17 cellular contexts compared by ENCODE assay signal in genomic region chrX:130055103-130055502, GRCh38. TPM values are rescaled to one million over a fixed set of nuclear protein-coding genes. Genes with fewer than 3 reads are reported as not detected.
A peak's percentile ranks its signal among the peaks of the same experiment; 100 is the strongest.
DNase-seq lines count a peak whose midpoint lies in the region; ATAC-seq and TF ChIP-seq lines count a peak whose summit lies in the region.
"Had no signal": no experiment of that assay in that cellular context is flagged by ENCODE, and none has a peak within 500 bp of the region (broad histone marks: within the 10 kb centered on the region; RNA-seq: fewer than 3 reads in every experiment).

No MANE protein-coding gene starts in this region.

- TF ChIP-seq POLR2A in gastrocnemius medialis (IDR thresholded peaks at IDR 0.05) (no peak), lower leg skin (IDR thresholded peaks at IDR 0.05) (no peak)

- CTCF ChIA-PET in activated CD8-positive, alpha-beta T cell treated with anti-CD3 and anti-CD28 coated beads, Interleukin-2, amount 10 ng/mL, durations not matched to agents 7 days and 5 days (lab: Charles Lee): no interaction called here
- CTCF ChIA-PET in activated naive CD4-positive, alpha-beta T cell treated with anti-CD3 and anti-CD28 coated beads, Interleukin-2, amount 10 ng/mL, durations not matched to agents 7 days and 5 days (lab: Charles Lee): no interaction called here

- DNase-seq in GM04503 (ENCODE audit: low read depth) (peak; percentile 53), right atrium auricular region (ENCODE audit: low spot score) (peak; percentile 63), gastrocnemius medialis (peak in 1 of 2 donors; percentile 21), lower leg skin (ENCODE audit: low spot score in 2 of 2) (no peak)
- no peak for DNase-seq in activated CD8-positive, alpha-beta T cell treated with anti-CD3 and anti-CD28 coated beads, Interleukin-2, amount 10 ng/mL, durations not matched to agents 7 days and 5 days
- no peak for DNase-seq in activated naive CD4-positive, alpha-beta T cell treated with anti-CD3 and anti-CD28 coated beads, Interleukin-2, amount 10 ng/mL, durations not matched to agents 7 days and 5 days
- DNase-seq: activated CD4-positive, alpha-beta T cell treated with anti-CD3 and anti-CD28 coated beads, Interleukin-2, amount 50 U/mL, for 48 hours; activated gamma-delta T cell treated with Interleukin-2 at 50 U/mL for 16 hours; NCI-H2227 treated with DMSO at 0.1 percent for 48 hours; PC-3; stimulated activated CD4-positive, alpha-beta T cell treated with anti-CD3 and anti-CD28 coated beads, Interleukin-4, amount 100 ng/mL, for 24 hours had no signal

- peaks cover 15% of the 10 kb centered on the region for H3K4me1 Mint-ChIP-seq in brain
- H3K4me1 Mint-ChIP-seq in activated CD8-positive, alpha-beta T cell treated with anti-CD3 and anti-CD28 coated beads, Interleukin-2, amount 10 ng/mL, durations not matched to agents 7 days and 5 days (ENCODE audit: low read depth): no peaks in the 10 kb centered on the region
- H3K4me1 Mint-ChIP-seq in activated naive CD4-positive, alpha-beta T cell treated with anti-CD3 and anti-CD28 coated beads, Interleukin-2, amount 10 ng/mL, durations not matched to agents 7 days and 5 days: no peaks in the 10 kb centered on the region

- ATAC-seq in gastrocnemius medialis: peak; percentile 39 to 63
- no peak for ATAC-seq in activated CD8-positive, alpha-beta T cell treated with anti-CD3 and anti-CD28 coated beads, Interleukin-2, amount 10 ng/mL, durations not matched to agents 7 days and 5 days
- ATAC-seq in GM21737 (IDR thresholded peaks at IDR 0.05; ENCODE audit: unreplicated experiment): no peak
- ATAC-seq: left lobe of liver, PC-3 had no signal

- H3K27ac ChIP-seq in right atrium auricular region (no peak overlapping the region), gastrocnemius medialis (peak overlapping the region in 1 of 4 donors; percentile 31)
- H3K27ac ChIP-seq: prostate gland had no signal

- peaks cover 26% of the 10 kb centered on the region for H3K36me3 Mint-ChIP-seq in brain
- H3K36me3 Mint-ChIP-seq in activated CD8-positive, alpha-beta T cell treated with anti-CD3 and anti-CD28 coated beads, Interleukin-2, amount 10 ng/mL, durations not matched to agents 7 days and 5 days (ENCODE audit: low read depth): peaks cover 11% of the 10 kb centered on the region
- no peaks in the 10 kb centered on the region for H3K36me3 Mint-ChIP-seq in activated naive CD4-positive, alpha-beta T cell treated with anti-CD3 and anti-CD28 coated beads, Interleukin-2, amount 10 ng/mL, durations not matched to agents 7 days and 5 days

- H3K9me3 ChIP-seq in right atrium auricular region: no peaks in the 10 kb centered on the region
- no peaks in the 10 kb centered on the region for H3K9me3 ChIP-seq in gastrocnemius medialis
- H3K9me3 ChIP-seq: prostate gland had no signal

- H3K27ac Mint-ChIP-seq in brain: peak overlapping the region in 3 of 5 experiments; percentile 43 to 74 (median 68)
- H3K27ac Mint-ChIP-seq in activated CD8-positive, alpha-beta T cell treated with anti-CD3 and anti-CD28 coated beads, Interleukin-2, amount 10 ng/mL, durations not matched to agents 7 days and 5 days: no peak overlapping the region
- H3K27ac Mint-ChIP-seq in activated naive CD4-positive, alpha-beta T cell treated with anti-CD3 and anti-CD28 coated beads, Interleukin-2, amount 10 ng/mL, durations not matched to agents 7 days and 5 days: no peak overlapping the region
- H3K27ac Mint-ChIP-seq: stimulated activated naive CD8-positive, alpha-beta T cell treated with anti-CD3 and anti-CD28 coated beads, Interleukin-15, Interleukin-2, amounts not matched to agents 100 ng/mL and 50 ng/mL, for 24 hours; T-helper 1 cell treated with Interleukin-12 subunit alpha and Interleukin-12 subunit beta and Interleukin-4 antibody, amounts not matched to agents 30 μg/mL and 1 μg/mL, for 36 hours had no signal

- peak overlapping the region in 1 of 5 experiments; percentile 21 for H3K4me3 Mint-ChIP-seq in brain
- H3K4me3 Mint-ChIP-seq in activated CD8-positive, alpha-beta T cell treated with anti-CD3 and anti-CD28 coated beads, Interleukin-2, amount 10 ng/mL, durations not matched to agents 7 days and 5 days: no peak overlapping the region
- no peak overlapping the region for H3K4me3 Mint-ChIP-seq in activated naive CD4-positive, alpha-beta T cell treated with anti-CD3 and anti-CD28 coated beads, Interleukin-2, amount 10 ng/mL, durations not matched to agents 7 days and 5 days
- H3K4me3 Mint-ChIP-seq: stimulated activated naive CD8-positive, alpha-beta T cell treated with anti-CD3 and anti-CD28 coated beads, Interleukin-15, Interleukin-2, amounts not matched to agents 100 ng/mL and 50 ng/mL, for 24 hours; T-helper 1 cell treated with Interleukin-12 subunit alpha and Interleukin-12 subunit beta and Interleukin-4 antibody, amounts not matched to agents 30 μg/mL and 1 μg/mL, for 36 hours had no signal

- H3K36me3 ChIP-seq in right atrium auricular region (peaks cover 26% of the 10 kb centered on the region), gastrocnemius medialis (peaks cover 0 to 9% of the 10 kb centered on the region in 2 donors)
- H3K36me3 ChIP-seq: prostate gland had no signal

- WGBS in lower leg skin, 2 donors: 52 to 75% methylated on average over 11 of the region's 11 CpGs

- POLR2A ChIA-PET in activated CD8-positive, alpha-beta T cell treated with anti-CD3 and anti-CD28 coated beads, Interleukin-2, amount 10 ng/mL, durations not matched to agents 7 days and 5 days (lab: Charles Lee): no interaction called here

- H3K27me3 ChIP-seq in right atrium auricular region (no peaks in the 10 kb centered on the region), gastrocnemius medialis (no peaks in the 10 kb centered on the region)

- in situ Hi-C loops in gastrocnemius medialis (cut with MboI; ENCODE audit: low sequenced_read_pairs in 4 of 4): loop anchor here in 3 of 4 donors (10.0 to 25.0 kb wide), 2 partner anchors 130 to 443 kb away; no protein-coding TSS in a partner anchor

- H3K4me3 ChIP-seq in right atrium auricular region (no peak overlapping the region), gastrocnemius medialis (no peak overlapping the region), lower leg skin (ENCODE audit: low read depth, poor library complexity, severe bottlenecking) (no peak overlapping the region)
- H3K4me3 ChIP-seq: prostate gland had no signal

- TF ChIP-seq CTCF in brain (conservative IDR thresholded peaks at IDR 0.05) (no peak), right atrium auricular region (IDR thresholded peaks at IDR 0.05) (no peak), gastrocnemius medialis (IDR thresholded peaks at IDR 0.05 in 4 of 5, conservative IDR thresholded peaks at IDR 0.05 in 1 of 5) (no peak), lower leg skin (IDR thresholded peaks at IDR 0.05) (no peak)

- no peaks in the 10 kb centered on the region for H3K27me3 Mint-ChIP-seq in brain
- H3K27me3 Mint-ChIP-seq in activated CD8-positive, alpha-beta T cell treated with anti-CD3 and anti-CD28 coated beads, Interleukin-2, amount 10 ng/mL, durations not matched to agents 7 days and 5 days (ENCODE audit: low read depth): no peaks in the 10 kb centered on the region
- H3K27me3 Mint-ChIP-seq in activated naive CD4-positive, alpha-beta T cell treated with anti-CD3 and anti-CD28 coated beads, Interleukin-2, amount 10 ng/mL, durations not matched to agents 7 days and 5 days: no peaks in the 10 kb centered on the region
- H3K27me3 Mint-ChIP-seq: stimulated activated naive CD8-positive, alpha-beta T cell treated with anti-CD3 and anti-CD28 coated beads, Interleukin-15, Interleukin-2, amounts not matched to agents 100 ng/mL and 50 ng/mL, for 24 hours had no signal

- peaks cover 0 to 3% (median 0%) of the 10 kb centered on the region in 5 experiments for H3K9me3 Mint-ChIP-seq in brain
- no peaks in the 10 kb centered on the region for H3K9me3 Mint-ChIP-seq in activated CD8-positive, alpha-beta T cell treated with anti-CD3 and anti-CD28 coated beads, Interleukin-2, amount 10 ng/mL, durations not matched to agents 7 days and 5 days (ENCODE audit: insufficient read depth)
- H3K9me3 Mint-ChIP-seq in activated naive CD4-positive, alpha-beta T cell treated with anti-CD3 and anti-CD28 coated beads, Interleukin-2, amount 10 ng/mL, durations not matched to agents 7 days and 5 days: no peaks in the 10 kb centered on the region
- H3K9me3 Mint-ChIP-seq: stimulated activated naive CD8-positive, alpha-beta T cell treated with anti-CD3 and anti-CD28 coated beads, Interleukin-15, Interleukin-2, amounts not matched to agents 100 ng/mL and 50 ng/mL, for 24 hours; T-helper 1 cell treated with Interleukin-12 subunit alpha and Interleukin-12 subunit beta and Interleukin-4 antibody, amounts not matched to agents 30 μg/mL and 1 μg/mL, for 36 hours had no signal

- intact Hi-C loops in gastrocnemius medialis (cut with DNase I; ENCODE audit: low total_unique reads) (no loop called here), lower leg skin (cut with DNase I; ENCODE audit: low total_unique reads) (no loop called here)

- H3K4me1 ChIP-seq in right atrium auricular region (peaks cover 0 to 4% of the 10 kb centered on the region in 2 donors), gastrocnemius medialis (peaks cover 0 to 9% of the 10 kb centered on the region in 2 donors)
- H3K4me1 ChIP-seq: prostate gland had no signal

RNA-seq across cellular contexts. Expression of gene ELF4, which starts 55.2 kb away (rescaled TPM):
- polyA plus RNA-seq in brain (ENCODE audit: insufficient read depth, low read depth, low replicate concordance): 9.9 TPM
- total RNA-seq in right atrium auricular region (1 to 10 TPM; 4.1 to 8.6 TPM), gastrocnemius medialis (1 to 10 TPM in 3 of 4 donors, under 1 TPM in 1; 0.70 to 2.3 (median 1.4) TPM), lower leg skin (10 to 100 TPM; 10.8 to 19.1 (median 16.4) TPM)
- total RNA-seq in activated CD8-positive, alpha-beta T cell treated with anti-CD3 and anti-CD28 coated beads, Interleukin-2, amount 10 ng/mL, durations not matched to agents 7 days and 5 days: 10 to 100 TPM; 38.2 to 39.0 TPM

Comparison
In these comparisons a context has a peak if more than half of its experiments do, and no peak if none do; other contexts are left out.
1. DNase-seq: peak in GM04503 (single experiment) and right atrium auricular region (single experiment); none in lower leg skin (0 of 2), activated CD8-positive, alpha-beta T cell treated with anti-CD3 and anti-CD28 coated beads, Interleukin-2, amount 10 ng/mL, durations not matched to agents 7 days and 5 days (single experiment) and activated naive CD4-positive, alpha-beta T cell treated with anti-CD3 and anti-CD28 coated beads, Interleukin-2, amount 10 ng/mL, durations not matched to agents 7 days and 5 days (single experiment).
2. H3K27ac Mint-ChIP-seq: peak in brain (3 of 5); none in activated CD8-positive, alpha-beta T cell treated with anti-CD3 and anti-CD28 coated beads, Interleukin-2, amount 10 ng/mL, durations not matched to agents 7 days and 5 days (single experiment) and activated naive CD4-positive, alpha-beta T cell treated with anti-CD3 and anti-CD28 coated beads, Interleukin-2, amount 10 ng/mL, durations not matched to agents 7 days and 5 days (single experiment).
3. ATAC-seq: peak in gastrocnemius medialis (2 of 2); none in activated CD8-positive, alpha-beta T cell treated with anti-CD3 and anti-CD28 coated beads, Interleukin-2, amount 10 ng/mL, durations not matched to agents 7 days and 5 days (single experiment) and GM21737 (single experiment).